In the genomic region with DNA sequence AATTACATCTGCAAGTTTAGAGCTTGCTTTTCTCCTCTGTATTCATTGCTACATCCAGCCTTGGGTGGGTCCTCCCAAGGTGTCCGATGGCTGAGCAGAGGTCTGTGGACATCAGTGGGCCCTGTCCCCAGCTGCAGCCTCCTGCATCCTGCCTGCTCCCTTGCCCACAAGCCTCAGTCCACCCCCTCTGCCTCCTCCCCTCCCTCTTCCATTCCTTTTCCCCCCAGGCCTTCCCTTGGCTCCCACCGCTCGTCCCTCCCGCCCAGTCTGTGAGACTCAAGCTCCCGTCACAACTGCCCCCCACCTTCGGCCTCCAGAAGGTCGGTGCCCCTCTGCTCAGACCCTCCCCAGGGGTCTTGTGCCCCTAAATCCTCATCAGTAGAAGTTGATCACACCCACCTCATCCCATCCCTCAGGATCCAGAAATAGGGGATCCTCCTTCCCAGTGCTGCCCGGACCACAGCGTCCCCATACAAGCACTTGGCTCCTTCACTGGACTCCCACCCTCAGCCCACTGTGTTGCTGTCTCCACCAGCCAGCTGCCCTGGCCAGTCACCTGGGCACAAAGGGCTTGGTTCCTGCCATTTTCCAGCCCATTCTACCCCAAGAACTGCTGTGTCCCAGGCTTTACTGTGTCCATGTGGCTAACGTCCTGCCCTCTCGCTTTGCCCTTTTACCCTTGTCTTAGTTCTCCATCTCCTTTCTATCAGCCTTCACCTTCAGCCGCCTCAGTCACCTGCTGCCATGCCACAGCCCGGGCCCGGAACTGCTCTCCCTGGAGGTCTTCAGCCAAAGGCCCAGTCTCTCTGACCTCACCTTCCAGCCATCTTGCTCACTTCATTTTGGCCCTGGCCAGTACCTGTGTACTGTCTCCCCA, we compare ENCODE assay signal across 1 cellular context.
TF ChIP-seq lines count a peak whose summit lies in the region.

No MANE protein-coding gene starts in this region.

TF ChIP-seq in HepG2, 621 proteins besides CTCF, POLR2A, EP300 and RAD21:
- TF ChIP-seq ZNF703 (CRISPR knock-in tag; IDR thresholded peaks at IDR 0.05; ENCODE audit: borderline replicate concordance): no peak
- no peak for TF ChIP-seq ZNF724P (CRISPR knock-in tag; IDR thresholded peaks at IDR 0.05; ENCODE audit: borderline replicate concordance)
- no peak for TF ChIP-seq ZNF235 (CRISPR knock-in tag; IDR thresholded peaks at IDR 0.05; ENCODE audit: borderline replicate concordance)
- TF ChIP-seq, protein P1, sequence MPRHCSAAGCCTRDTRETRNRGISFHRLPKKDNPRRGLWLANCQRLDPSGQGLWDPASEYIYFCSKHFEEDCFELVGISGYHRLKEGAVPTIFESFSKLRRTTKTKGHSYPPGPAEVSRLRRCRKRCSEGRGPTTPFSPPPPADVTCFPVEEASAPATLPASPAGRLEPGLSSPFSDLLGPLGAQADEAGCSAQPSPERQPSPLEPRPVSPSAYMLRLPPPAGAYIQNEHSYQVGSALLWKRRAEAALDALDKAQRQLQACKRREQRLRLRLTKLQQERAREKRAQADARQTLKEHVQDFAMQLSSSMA (CRISPR knock-in tag; IDR thresholded peaks at IDR 0.05): no peak
- TF ChIP-seq ZNF570 (CRISPR knock-in tag; IDR thresholded peaks at IDR 0.05; ENCODE audit: borderline replicate concordance): no peak
- TF ChIP-seq ZNF891 (CRISPR knock-in tag; IDR thresholded peaks at IDR 0.05): no peak
- TF ChIP-seq ZNF124 (CRISPR knock-in tag; IDR thresholded peaks at IDR 0.05): no peak
